In genomic region chr20:62240015-62240685, GRCh38 we compare ENCODE assay signal across 12 cellular contexts. TPM values are rescaled to one million over a fixed set of nuclear protein-coding genes. Genes with fewer than 3 reads are reported as not detected.
DNase-seq lines count a peak whose midpoint lies in the region; ATAC-seq and TF ChIP-seq lines count a peak whose summit lies in the region.
"Had no signal": no experiment of that assay in that cellular context is flagged by ENCODE, and none has a peak within 500 bp of the region (broad histone marks: within the 10 kb centered on the region; RNA-seq: fewer than 3 reads in every experiment).

No MANE protein-coding gene starts in this region.

- H3K27me3 ChIP-seq in PC-3 (ENCODE audit: low read length) = no peaks in the 10 kb centered on the region
- no peaks in the 10 kb centered on the region for H3K27me3 ChIP-seq in endodermal cell (ENCODE audit: control insufficient read depth, insufficient read depth, low read length, poor library complexity, severe bottlenecking)
- H3K27me3 ChIP-seq in gastrocnemius medialis = no peaks in the 10 kb centered on the region

- H3F3A ChIP-seq in PC-3 (ENCODE audit: low read length, unreplicated experiment) = no peaks in the 10 kb centered on the region

- peaks cover 65% of the 10 kb centered on the region for H3K79me2 ChIP-seq in PC-3 (ENCODE audit: low read length)

- TF ChIP-seq CTCF in PC-3 (conservative IDR thresholded peaks at IDR 0.05; ENCODE audit: low read depth, low read length) (no peak), endodermal cell (conservative IDR thresholded peaks at IDR 0.05) (no peak), gastrocnemius medialis (IDR thresholded peaks at IDR 0.05 in 4 of 5, conservative IDR thresholded peaks at IDR 0.05 in 1 of 5) (no peak), lower leg skin (IDR thresholded peaks at IDR 0.05) (no peak)

- peaks cover 23% of the 10 kb centered on the region; the same call in 1 of the 2 replicates for H4K20me1 ChIP-seq in PC-3 (ENCODE audit: low read length)

- WGBS in endodermal cell (ENCODE audit: insufficient coverage in 1 of 2, insufficient read length in 1 of 2), 2 experiments = 94 to 95% methylated on average over 11 to 13 of the region's 13 CpGs
- WGBS in lower leg skin, 2 donors = 81 to 85% methylated on average over 13 of the region's 13 CpGs

- in situ Hi-C loops in gastrocnemius medialis (cut with MboI; ENCODE audit: low sequenced_read_pairs in 4 of 4) = no loop called here

- peaks cover 3% of the 10 kb centered on the region for H3K36me3 Mint-ChIP-seq in T-helper 1 cell treated with Interleukin-12 subunit alpha and Interleukin-12 subunit beta and Interleukin-4 antibody, amounts not matched to agents 30 μg/mL and 1 μg/mL, for 36 hours (ENCODE audit: low read depth)
- H3K36me3 Mint-ChIP-seq in endodermal cell (ENCODE audit: low read depth) = peaks cover 32% of the 10 kb centered on the region

- BruUV-seq in PC-3 (replicated peaks; lab: Mats Ljungman, UMichigan) = no TSS peak

- H3K9me3 Mint-ChIP-seq in T-helper 1 cell treated with Interleukin-12 subunit alpha and Interleukin-12 subunit beta and Interleukin-4 antibody, amounts not matched to agents 30 μg/mL and 1 μg/mL, for 36 hours = no peaks in the 10 kb centered on the region
- H3K9me3 Mint-ChIP-seq in endodermal cell = no peaks in the 10 kb centered on the region

- peak overlapping the region; percentile 99 for H3K4me2 ChIP-seq in PC-3 (ENCODE audit: low read length)

- H3K9ac ChIP-seq in PC-3 (ENCODE audit: low read length) = no peak overlapping the region
- no peak overlapping the region for H3K9ac ChIP-seq in endodermal cell (ENCODE audit: extremely low read depth, low read length, poor library complexity, severe bottlenecking)

- H3K4me3 ChIP-seq in PC-3 (ENCODE audit: low read length) (peak overlapping the region; percentile 89; the same call in 1 of the 2 replicates), endodermal cell (ENCODE audit: low read length) (no peak overlapping the region), gastrocnemius medialis (peak overlapping the region in 1 of 4 donors; percentile 86), lower leg skin (ENCODE audit: low read depth, poor library complexity, severe bottlenecking) (no peak overlapping the region)

- no peaks in the 10 kb centered on the region for H3K9me2 ChIP-seq in PC-3 (replicated peaks; ENCODE audit: low read length)

- H3K9me3 ChIP-seq in PC-3 (ENCODE audit: low read length) (no peaks in the 10 kb centered on the region), endodermal cell (ENCODE audit: control insufficient read depth, low read length) (no peaks in the 10 kb centered on the region), gastrocnemius medialis (no peaks in the 10 kb centered on the region)

- TF ChIP-seq POLR2A in gastrocnemius medialis (IDR thresholded peaks at IDR 0.05) (no peak), lower leg skin (IDR thresholded peaks at IDR 0.05) (no peak)

- DNase-seq in T-helper 1 cell = no peak
- no peak for DNase-seq in PC-3
- DNase-seq in endodermal cell = no peak
- no peak for DNase-seq in gastrocnemius medialis
- no peak for DNase-seq in NCI-H146 treated with DMSO at 0.1 percent for 48 hours (lab: John Stamatoyannopoulos, UW; ENCODE audit: unreplicated experiment)
- no peak for DNase-seq in lower leg skin (ENCODE audit: low spot score in 2 of 2)
- no peak for DNase-seq in UCSD-AML1 (lab: John Stamatoyannopoulos, UW; ENCODE audit: unreplicated experiment)
- DNase-seq: erythroblast; SIG-M5; stimulated activated CD4-positive, alpha-beta T cell treated with anti-CD3 and anti-CD28 coated beads, Interleukin-15, amount 100 ng/mL, for 24 hours had no signal

- H3K4me3 Mint-ChIP-seq in T-helper 1 cell treated with Interleukin-12 subunit alpha and Interleukin-12 subunit beta and Interleukin-4 antibody, amounts not matched to agents 30 μg/mL and 1 μg/mL, for 36 hours = peak overlapping the region; percentile 59
- peak overlapping the region; percentile 75 for H3K4me3 Mint-ChIP-seq in endodermal cell

- peaks cover 29% of the 10 kb centered on the region for H3K4me1 ChIP-seq in PC-3 (ENCODE audit: insufficient read depth, low read length)
- no peaks in the 10 kb centered on the region for H3K4me1 ChIP-seq in endodermal cell (ENCODE audit: control insufficient read depth, insufficient read depth, low read length)
- peaks cover 48 to 56% of the 10 kb centered on the region in 2 donors for H3K4me1 ChIP-seq in gastrocnemius medialis

- H3K4me1 Mint-ChIP-seq in T-helper 1 cell treated with Interleukin-12 subunit alpha and Interleukin-12 subunit beta and Interleukin-4 antibody, amounts not matched to agents 30 μg/mL and 1 μg/mL, for 36 hours (ENCODE audit: low read depth) = peaks cover 20% of the 10 kb centered on the region
- H3K4me1 Mint-ChIP-seq in endodermal cell = peaks cover 12% of the 10 kb centered on the region

- H3K27me3 Mint-ChIP-seq in T-helper 1 cell treated with Interleukin-12 subunit alpha and Interleukin-12 subunit beta and Interleukin-4 antibody, amounts not matched to agents 30 μg/mL and 1 μg/mL, for 36 hours (ENCODE audit: low read depth) = no peaks in the 10 kb centered on the region
- H3K27me3 Mint-ChIP-seq in endodermal cell (ENCODE audit: insufficient read depth) = no peaks in the 10 kb centered on the region

- POLR2A ChIA-PET in PC-3 (lab: Charles Lee; ENCODE audit: unreplicated experiment) = no interaction called here

- H3K36me3 ChIP-seq in PC-3 (ENCODE audit: low read depth, low read length) (0 out of 2 replicates have a peak, but pooled peaks cover 8% of the 10 kb centered on the region), endodermal cell (ENCODE audit: control insufficient read depth, insufficient read depth, low read length) (peaks cover 4% of the 10 kb centered on the region), gastrocnemius medialis (no peaks in the 10 kb centered on the region)

- no peak for ATAC-seq in PC-3
- ATAC-seq in gastrocnemius medialis = no peak

- intact Hi-C loops in PC-3 (cut with micrococcal nuclease) (no loop called here), gastrocnemius medialis (cut with DNase I; ENCODE audit: low total_unique reads) (no loop called here), lower leg skin (cut with DNase I; ENCODE audit: low total_unique reads) (no loop called here)

- H2AFZ ChIP-seq in PC-3 (ENCODE audit: low read length) = no peak overlapping the region

- H3K27ac ChIP-seq in PC-3 (ENCODE audit: low read length) (no peak overlapping the region), endodermal cell (ENCODE audit: low read depth, low read length) (no peak overlapping the region), gastrocnemius medialis (peak overlapping the region; percentile 87 to 96 (median 92))

- CTCF ChIA-PET in PC-3 (lab: Charles Lee) = no interaction called here

- H3K27ac Mint-ChIP-seq in T-helper 1 cell treated with Interleukin-12 subunit alpha and Interleukin-12 subunit beta and Interleukin-4 antibody, amounts not matched to agents 30 μg/mL and 1 μg/mL, for 36 hours = no peak overlapping the region
- no peak overlapping the region for H3K27ac Mint-ChIP-seq in endodermal cell

RNA-seq across cellular contexts. Expression of gene OSBPL2, which starts 1.8 kb away (rescaled TPM):
- total RNA-seq in PC-3 (2014; rRNA removed) = 32.5 and 39.7 TPM in 2 replicates
- total RNA-seq in endodermal cell = 10 to 100 TPM; 46.7 to 50.3 TPM
- polyA plus RNA-seq in endodermal cell (2013, experiment 1 of 2) = 21.6 TPM
- 22.1 TPM for polyA plus RNA-seq in endodermal cell (2013, experiment 2 of 2)
- 10 to 100 TPM; 15.8 to 26.4 (median 19.6) TPM for total RNA-seq in gastrocnemius medialis
- total RNA-seq in lower leg skin = 100 to 1,000 TPM in 1 of 4 donors, 10 to 100 TPM in 3; 69.7 to 135 (median 86.0) TPM

RNA-seq across cellular contexts. Expression of gene HRH3, which starts 20.1 kb away (rescaled TPM):
- not detected in 2 replicates for total RNA-seq in PC-3 (2014; rRNA removed)
- under 1 TPM in 1 of 2 donors, not detected in 1; 0.44 TPM for total RNA-seq in endodermal cell
- 1.5 TPM for polyA plus RNA-seq in endodermal cell (2013, experiment 1 of 2)
- 1.4 TPM for polyA plus RNA-seq in endodermal cell (2013, experiment 2 of 2)
- total RNA-seq in gastrocnemius medialis = not detected
- total RNA-seq in lower leg skin = not detected
- total RNA-seq: liver had no signal
- polyA plus RNA-seq: liver had no signal

RNA-seq across cellular contexts. Expression of gene MTG2, which starts 57.3 kb away (rescaled TPM):
- total RNA-seq in PC-3 (2014; rRNA removed) (33.9 and 40.5 TPM in 2 replicates), endodermal cell (10 to 100 TPM; 28.2 to 29.6 TPM), gastrocnemius medialis (10 to 100 TPM; 21.0 to 50.8 (median 29.3) TPM), lower leg skin (10 to 100 TPM; 21.4 to 42.0 (median 29.1) TPM)
- 23.8 TPM for polyA plus RNA-seq in endodermal cell (2013, experiment 1 of 2)
- polyA plus RNA-seq in endodermal cell (2013, experiment 2 of 2) = 21.6 TPM

Comparison
In these comparisons a context has a peak if more than half of its experiments do, and no peak if none do; other contexts are left out.
1. H3K27ac ChIP-seq: peak in gastrocnemius medialis (4 of 4); none in PC-3 (single experiment) and endodermal cell (single experiment).